Comparison of ENCODE assay signal across 1 cellular context in genomic region chr17:67376892-67377726, GRCh38.
A peak's percentile ranks its signal among the peaks of the same experiment; 100 is the strongest.
TF ChIP-seq lines count a peak whose summit lies in the region.

PITPNC1 (plus strand) TSS chr17:67377281.

TF ChIP-seq in IMR-90, 13 proteins besides CTCF, POLR2A, EP300 and RAD21 (continued from another document):
- TF ChIP-seq MAZ (IDR thresholded peaks at IDR 0.05; ENCODE audit: borderline replicate concordance, low read depth, low read length) (peak; percentile 91), CEBPB (IDR thresholded peaks at IDR 0.05; ENCODE audit: low read depth, low read length) (no peak), RFX5 (IDR thresholded peaks at IDR 0.05; ENCODE audit: low read depth, low read length) (no peak), FOS (IDR thresholded peaks at IDR 0.05; ENCODE audit: low read depth, low read length) (no peak)
